Comparison of ENCODE assay signal across 11 cellular contexts in genomic region chr17:80737106-80738019, GRCh38.
DNase-seq lines count a peak whose midpoint lies in the region; ATAC-seq, FAIRE-seq and TF ChIP-seq lines count a peak whose summit lies in the region.
"Had no signal": no experiment of that assay in that cellular context is flagged by ENCODE, and none has a peak within 500 bp of the region (broad histone marks: within the 10 kb centered on the region; RNA-seq: fewer than 3 reads in every experiment).

No MANE protein-coding gene starts in this region.

- H3K4me1 ChIP-seq in GM12878 (ENCODE audit: control insufficient read depth, insufficient read depth, low read length): peaks cover 28% of the 10 kb centered on the region

- H3K4me3 Mint-ChIP-seq in type B pancreatic cell: no peak overlapping the region

- POLR2A ChIA-PET in GM12878 (lab: Charles Lee): interaction anchor here (0.5 to 0.9 kb wide), 4 partner anchors 19 to 99 kb away, joined by 3 to 4 read pairs (median 3); no protein-coding TSS in a partner anchor

- no peaks in the 10 kb centered on the region for H4K20me1 ChIP-seq in GM12878 (ENCODE audit: control insufficient read depth, insufficient read depth)

- H3K27ac Mint-ChIP-seq in type B pancreatic cell: no peak overlapping the region

- peak; percentile 46 for TF ChIP-seq RAD21 in GM12878 (IDR thresholded peaks at IDR 0.05; ENCODE audit: insufficient read depth, low read depth, low read length)

- H3K4me1 Mint-ChIP-seq in type B pancreatic cell (ENCODE audit: unreplicated experiment): peaks cover 9% of the 10 kb centered on the region

- H3K4me2 ChIP-seq in GM12878 (ENCODE audit: control insufficient read depth, insufficient read depth): peak overlapping the region; percentile 72

- peak; percentile 70 for ATAC-seq in GM21367 (IDR thresholded peaks at IDR 0.05; ENCODE audit: unreplicated experiment)
- peak; percentile 70 for ATAC-seq in HG03520 (IDR thresholded peaks at IDR 0.05; ENCODE audit: unreplicated experiment)
- peak; percentile 95 for ATAC-seq in GM12878

- 0 out of 2 replicates have a peak overlapping the region, but pooled peaks have one; percentile 51 for H2AFZ ChIP-seq in GM12878 (ENCODE audit: control insufficient read depth, low read depth, low read length)

- in situ Hi-C loops in GM12878 (cut with MboI) (no loop called here), brain microvascular endothelial cell (cut with HindIII; ENCODE audit: low pct_ligation_motif_present, low sequenced_read_pairs) (no loop called here)

- CTCF ChIA-PET in GM12878 (lab: Yijun Ruan, JAX): interaction anchor here (0.6 to 2.0 kb wide), 9 partner anchors 11 to 310 kb away, joined by 3 to 7 read pairs (median 3); no protein-coding TSS in a partner anchor

- intact Hi-C loops in GM12878 (cut with micrococcal nuclease; ENCODE audit: unreplicated experiment): loop anchor here (1.0 to 10.0 kb wide), 4 partner anchors 45 to 313 kb away; no protein-coding TSS in a partner anchor

- peak; percentile 45 to 93 for TF ChIP-seq EP300 in GM12878 (IDR thresholded peaks at IDR 0.05; ENCODE audit: borderline replicate concordance in 1 of 2, control insufficient read depth in 1 of 2, low read depth in 2 of 2, low read length in 2 of 2)

- H3K36me3 Mint-ChIP-seq in type B pancreatic cell: peaks cover 29% of the 10 kb centered on the region

- peak; percentile 23; the same call in 1 of the 2 replicates for TF ChIP-seq CTCF in GM12874 (IDR thresholded peaks at IDR 0.05; ENCODE audit: insufficient read depth, low read depth, low read length)
- peak; percentile 41 to 44 (median 41); a peak in 5 of 6 replicates for TF ChIP-seq CTCF in GM12878 (IDR thresholded peaks at IDR 0.05 in 2 of 3, conservative IDR thresholded peaks at IDR 0.05 in 1 of 3; ENCODE audit: control insufficient read depth in 2 of 3, extremely low read depth in 1 of 3, insufficient read depth in 1 of 3, low read depth in 3 of 3, low read length in 3 of 3)
- no peak for TF ChIP-seq CTCF in type B pancreatic cell (conservative IDR thresholded peaks at IDR 0.05)
- TF ChIP-seq CTCF in brain microvascular endothelial cell (IDR thresholded peaks at IDR 0.05; ENCODE audit: low read depth, low read length, missing control alignments): no peak

- RAD21 ChIA-PET in GM12878 (lab: Charles Lee; ENCODE audit: unreplicated experiment): interaction anchor here (0.9 to 2.1 kb wide), 11 partner anchors 37 to 233 kb away, joined by 3 to 7 read pairs (median 4); no protein-coding TSS in a partner anchor

- H3K79me2 ChIP-seq in GM12878 (ENCODE audit: control insufficient read depth, insufficient read depth, low read length): peaks cover 3% of the 10 kb centered on the region; the same call in 1 of the 2 replicates

- H3K9ac ChIP-seq in GM12878 (ENCODE audit: control insufficient read depth, insufficient read depth, low read length): peak overlapping the region; percentile 38

- no peaks in the 10 kb centered on the region for H3K27me3 Mint-ChIP-seq in type B pancreatic cell

- H3K27me3 ChIP-seq in GM12878 (replicated peaks in 1 of 2; ENCODE audit: control insufficient read depth in 2 of 2, insufficient read depth in 2 of 2, low read length in 1 of 2) (no peaks in the 10 kb centered on the region), MG63 (no peaks in the 10 kb centered on the region), brain microvascular endothelial cell (replicated peaks) (no peaks in the 10 kb centered on the region)
- H3K27me3 ChIP-seq: upper lobe of left lung had no signal

- H3K9me3 Mint-ChIP-seq in type B pancreatic cell: no peaks in the 10 kb centered on the region

- H3K27ac ChIP-seq in GM12878 (ENCODE audit: control insufficient read depth, insufficient read depth) (peak overlapping the region; percentile 76), brain microvascular endothelial cell (no peak overlapping the region)
- H3K27ac ChIP-seq: epithelial cell of prostate had no signal

- H3K4me3 ChIP-seq in GM12878 (peak overlapping the region; percentile 51; the same call in 1 of the 2 replicates), MG63 (no peak overlapping the region), brain microvascular endothelial cell (ENCODE audit: low read depth, low read length) (no peak overlapping the region)
- H3K4me3 ChIP-seq: upper lobe of left lung had no signal

- H3K36me3 ChIP-seq in GM12878 (ENCODE audit: control insufficient read depth in 2 of 2, insufficient read depth in 2 of 2, low read length in 1 of 2) (peaks cover 2 to 4% of the 10 kb centered on the region in 2 experiments; a peak in 3 of 4 replicates), MG63 (peaks cover 8% of the 10 kb centered on the region), brain microvascular endothelial cell (replicated peaks) (no peaks in the 10 kb centered on the region)

- H3K9me3 ChIP-seq in GM12878 (replicated peaks; ENCODE audit: control insufficient read depth, insufficient read depth, low read length) (no peaks in the 10 kb centered on the region; the same call in 2 of the 3 replicates), MG63 (peaks cover 2% of the 10 kb centered on the region)
- H3K9me3 ChIP-seq: upper lobe of left lung had no signal

- DNase-seq in GM12878 (ENCODE audit: low read depth, low spot score) (peak; percentile 81), MG63 (no peak), type B pancreatic cell (ENCODE audit: extremely low spot score, unreplicated experiment) (no peak), brain microvascular endothelial cell (no peak), SHP77 treated with DMSO at 0.1 percent for 48 hours (lab: John Stamatoyannopoulos, UW) (no peak)
- DNase-seq: upper lobe of left lung had no signal

- SMC1A ChIA-PET in GM12878 (lab: Charles Lee; ENCODE audit: uncharacterized antibody, unreplicated experiment): interaction anchor here (0.6 to 4.9 kb wide), 11 partner anchors 13 to 310 kb away, joined by 3 to 24 read pairs (median 4); no protein-coding TSS in a partner anchor

- 0 out of 2 replicates have a peak, but pooled peaks have one; percentile 33 for TF ChIP-seq POLR2A in GM12878 (IDR thresholded peaks at IDR 0.05; ENCODE audit: low read depth, low read length)

- WGBS in GM12878 (ENCODE audit: insufficient coverage, insufficient replicate concordance, low lambda C conversion rate, missing lambda C conversion rate): 9% methylated on average over 17 of the region's 17 CpGs

- BruUV-seq in GM12878 (replicated peaks; lab: Mats Ljungman, UMichigan): no TSS peak

- FAIRE-seq in GM12878 (lab: Jason Lieb, UNC): peak; percentile 89
- FAIRE-seq: H54 had no signal

TF ChIP-seq in GM12878, 131 proteins besides CTCF, POLR2A, EP300 and RAD21 (continues in another document):
- TF ChIP-seq MTA3 (IDR thresholded peaks at IDR 0.05; ENCODE audit: borderline replicate concordance, low read length) (peak; percentile 96), STAT3 (IDR thresholded peaks at IDR 0.05; ENCODE audit: low read depth, low read length) (peak; percentile 78; the same call in 1 of the 2 replicates), MAX (IDR thresholded peaks at IDR 0.05; ENCODE audit: low read depth, low read length) (peak; percentile 86; the same call in 1 of the 2 replicates), IRF4 (IDR thresholded peaks at IDR 0.05; ENCODE audit: low read depth, low read length) (peak; percentile 99), HDAC6 (IDR thresholded peaks at IDR 0.05; ENCODE audit: unreplicated experiment) (no peak), MEF2B (IDR thresholded peaks at IDR 0.05; ENCODE audit: partially characterized antibody, poor library complexity, severe bottlenecking) (peak; percentile 90), SUPT20H (IDR thresholded peaks at IDR 0.05; ENCODE audit: borderline replicate concordance, control insufficient read depth, low read depth, low read length) (no peak), ZNF592 (IDR thresholded peaks at IDR 0.05) (no peak), MTA2 (IDR thresholded peaks at IDR 0.05; ENCODE audit: low read depth) (peak; percentile 82), ELK1 (IDR thresholded peaks at IDR 0.05; ENCODE audit: low read depth, low read length) (no peak)

Comparison
In these comparisons a context has a peak if more than half of its experiments do, and no peak if none do; other contexts are left out.
1. CTCF ChIP-seq: peak in GM12874 (single experiment) and GM12878 (3 of 3); none in type B pancreatic cell (single experiment) and brain microvascular endothelial cell (single experiment).
2. Peak in every context shown above with its lines, with median percentiles within 50 percentile points of each other: ATAC-seq.